Comparison of ENCODE assay signal across 8 cellular contexts in genomic region chr2:227324671-227325055, GRCh38. TPM values are rescaled to one million over a fixed set of nuclear protein-coding genes. Genes with fewer than 3 reads are reported as not detected.
A peak's percentile ranks its signal among the peaks of the same experiment; 100 is the strongest.
DNase-seq lines count a peak whose midpoint lies in the region; ATAC-seq and TF ChIP-seq lines count a peak whose summit lies in the region.
"Had no signal": no experiment of that assay in that cellular context is flagged by ENCODE, and none has a peak within 500 bp of the region (broad histone marks: within the 10 kb centered on the region; RNA-seq: fewer than 3 reads in every experiment).

No MANE protein-coding gene starts in this region.

- H3K36me3 Mint-ChIP-seq in HFFc6 (ENCODE audit: low read depth) (peaks cover 16% of the 10 kb centered on the region; the same call in 1 of the 2 replicates), T-helper 17 cell (ENCODE audit: low read depth) (no peaks in the 10 kb centered on the region)

- DNase-seq in GM10266 (ENCODE audit: extremely low spot score) (peak; percentile 48), HFFc6 (no peak), T-helper 17 cell (no peak), fibroblast of mammary gland (ENCODE audit: low read depth) (no peak), NCI-H1436 (lab: John Stamatoyannopoulos, UW) (no peak)

- H3K4me3 Mint-ChIP-seq in HFFc6 (peak overlapping the region; percentile 91), T-helper 17 cell (peak overlapping the region; percentile 96)

- no peak for TF ChIP-seq CTCF in GM10266 (IDR thresholded peaks at IDR 0.05; ENCODE audit: control insufficient read depth, insufficient read depth, low read depth, missing control alignments)
- TF ChIP-seq CTCF in HFFc6 (IDR thresholded peaks at IDR 0.05), result no peak
- TF ChIP-seq CTCF in fibroblast of mammary gland (conservative IDR thresholded peaks at IDR 0.05; ENCODE audit: control insufficient read depth, insufficient read depth, low read depth, low read length), result no peak
- TF ChIP-seq CTCF in neutrophil (IDR thresholded peaks at IDR 0.05), result no peak

- no peaks in the 10 kb centered on the region for H3K9me3 ChIP-seq in T-helper 17 cell (ENCODE audit: control insufficient read depth, low read length, poor library complexity, severe bottlenecking)
- H3K9me3 ChIP-seq in neutrophil, result no peaks in the 10 kb centered on the region

- peak overlapping the region; percentile 83 for H3K27ac Mint-ChIP-seq in HFFc6
- peak overlapping the region; percentile 91 for H3K27ac Mint-ChIP-seq in T-helper 17 cell

- H3K4me3 ChIP-seq in fibroblast of mammary gland (ENCODE audit: control insufficient read depth, low read depth, low read length), result peak overlapping the region; percentile 97
- H3K4me3 ChIP-seq in neutrophil (ENCODE audit: low read depth in 1 of 2, low read length in 1 of 2), result peak overlapping the region; percentile 73 to 97

- H3K4me1 ChIP-seq in neutrophil (ENCODE audit: control insufficient read depth in 1 of 2, insufficient read depth in 1 of 2, low read depth in 1 of 2, low read length in 1 of 2), result peaks cover 14 to 17% of the 10 kb centered on the region in 2 experiments

- H3K27me3 ChIP-seq in neutrophil, result peaks cover 6% of the 10 kb centered on the region

- H3K9me3 Mint-ChIP-seq in HFFc6, result peaks cover 6% of the 10 kb centered on the region; the same call in 1 of the 2 replicates

- H3K36me3 ChIP-seq in neutrophil, result no peaks in the 10 kb centered on the region

- ATAC-seq in T-helper 17 cell (peak; percentile 1), GM18873 (IDR thresholded peaks at IDR 0.05; ENCODE audit: low FRiP score, unreplicated experiment) (no peak)

- H3K4me1 Mint-ChIP-seq in HFFc6 (ENCODE audit: low read depth) (peaks cover 34% of the 10 kb centered on the region), T-helper 17 cell (peaks cover 18% of the 10 kb centered on the region)

- peak overlapping the region; percentile 83 for H3K27ac ChIP-seq in neutrophil

- H3K27me3 Mint-ChIP-seq in HFFc6 (ENCODE audit: insufficient read depth) (no peaks in the 10 kb centered on the region), T-helper 17 cell (no peaks in the 10 kb centered on the region)

RNA-seq across cellular contexts. Expression of gene MFF, which starts 0.4 kb away (rescaled TPM):
- total RNA-seq in HFFc6 (2021; fragmentation: NEBNext Ultra II Directional; extraction: Animal tissue kit (Norgen Biotek cat#: 25700)), result 10 to 100 TPM; 53.7 to 75.0 (median 65.6) TPM
- total RNA-seq in T-helper 17 cell, result 10 to 100 TPM; 47.7 to 49.3 TPM

RNA-seq across cellular contexts. Expression of gene TM4SF20, which starts 54.4 kb away (rescaled TPM):
- total RNA-seq in HFFc6 (2021; fragmentation: NEBNext Ultra II Directional; extraction: Animal tissue kit (Norgen Biotek cat#: 25700)), result under 1 TPM; 0.09 to 0.34 (median 0.22) TPM
- total RNA-seq in T-helper 17 cell, result not detected
- total RNA-seq: activated CD8-positive, alpha-beta memory T cell treated with anti-CD3 and anti-CD28 coated beads for 36 hours had no signal
